Comparison of ENCODE assay signal across 23 cellular contexts in the genomic region with DNA sequence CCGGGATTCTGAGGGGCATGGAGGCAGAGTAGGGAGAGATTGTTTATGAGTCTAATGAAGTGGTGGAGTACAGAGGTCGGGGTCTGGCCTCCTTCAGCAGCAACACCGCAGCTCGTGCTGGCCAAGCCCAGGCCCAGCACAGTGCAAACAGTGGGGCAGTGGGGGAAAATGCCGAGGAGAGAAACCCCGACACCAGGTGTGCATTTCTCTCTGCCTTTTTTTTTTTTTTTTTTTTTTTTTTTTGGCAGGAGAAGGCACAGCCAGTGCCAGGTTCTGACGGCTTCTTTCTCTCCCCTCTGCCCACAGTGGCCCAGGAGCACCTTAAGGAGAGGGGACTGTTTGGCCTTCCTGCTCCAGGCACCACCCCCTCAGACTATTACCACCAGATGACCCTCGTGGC.
"Had no signal": no experiment of that assay in that cellular context is flagged by ENCODE, and none has a peak within 500 bp of the region (broad histone marks: within the 10 kb centered on the region; RNA-seq: fewer than 3 reads in every experiment).

No MANE protein-coding gene starts in this region.

- H3K27me3 Mint-ChIP-seq: naive B cell; stimulated activated naive B cell treated with anti-CD40 and anti-IgM and Interleukin-4, amounts not matched to agents 10 μg/mL and 1 μg/mL and 100 μg/mL, for 72 hours; stimulated activated naive CD8-positive, alpha-beta T cell treated with anti-CD3 and anti-CD28 coated beads, Interleukin-15, amount 100 ng/mL, for 72 hours had no signal

- DNase-seq: cortex of kidney; effector CD8-positive, alpha-beta T cell; gastrocnemius medialis; heart right ventricle; kidney glomerular epithelial cell; mesendoderm; naive B cell; sigmoid colon; stimulated activated CD4-positive, alpha-beta T cell treated with anti-CD3 and anti-CD28 coated beads, Interleukin-2, amount 100 ng/mL, for 24 hours; stimulated activated CD4-positive, alpha-beta T cell treated with anti-CD3 and anti-CD28 coated beads, Interleukin-4, amount 100 ng/mL, for 4 hours; stimulated activated naive B cell treated with anti-CD40 and anti-IgM and Interleukin-4, amounts not matched to agents 10 μg/mL and 1 μg/mL and 100 μg/mL, for 72 hours; stimulated activated naive CD8-positive, alpha-beta T cell treated with anti-CD3 and anti-CD28 coated beads, Interleukin-15, amount 100 ng/mL, for 72 hours; testis; upper lobe of right lung had no signal

- H3K9me3 ChIP-seq: esophagus muscularis mucosa, gastrocnemius medialis, heart right ventricle, right atrium auricular region, sigmoid colon, testis, tibial nerve, upper lobe of right lung had no signal

- H3K27ac Mint-ChIP-seq: stimulated activated naive B cell treated with anti-CD40 and anti-IgM and Interleukin-4, amounts not matched to agents 10 μg/mL and 1 μg/mL and 100 μg/mL, for 72 hours had no signal

- H3K4me1 ChIP-seq: gastrocnemius medialis, testis, upper lobe of right lung had no signal

- H3K36me3 ChIP-seq: gastrocnemius medialis, right atrium auricular region, upper lobe of right lung had no signal

- H3K36me3 Mint-ChIP-seq: naive B cell; stimulated activated naive B cell treated with anti-CD40 and anti-IgM and Interleukin-4, amounts not matched to agents 10 μg/mL and 1 μg/mL and 100 μg/mL, for 72 hours had no signal

- H3K4me1 Mint-ChIP-seq: naive B cell; stimulated activated naive B cell treated with anti-CD40 and anti-IgM and Interleukin-4, amounts not matched to agents 10 μg/mL and 1 μg/mL and 100 μg/mL, for 72 hours; stimulated activated naive CD8-positive, alpha-beta T cell treated with anti-CD3 and anti-CD28 coated beads, Interleukin-15, amount 100 ng/mL, for 72 hours had no signal

- H3K4me3 ChIP-seq: dorsolateral prefrontal cortex, esophagus muscularis mucosa, gastrocnemius medialis, heart right ventricle, right atrium auricular region, sigmoid colon, skin epidermis, testis, tibial nerve, upper lobe of right lung had no signal

- FAIRE-seq: endometrium, islet of Langerhans had no signal

- ATAC-seq: gastrocnemius medialis; heart right ventricle; stimulated activated naive B cell treated with anti-CD40 and anti-IgM and Interleukin-4, amounts not matched to agents 10 μg/mL and 1 μg/mL and 100 μg/mL, for 72 hours; stimulated activated naive CD8-positive, alpha-beta T cell treated with anti-CD3 and anti-CD28 coated beads, Interleukin-15, amount 100 ng/mL, for 72 hours; upper lobe of right lung had no signal

- H3K4me3 Mint-ChIP-seq: naive B cell; nephron; stimulated activated naive B cell treated with anti-CD40 and anti-IgM and Interleukin-4, amounts not matched to agents 10 μg/mL and 1 μg/mL and 100 μg/mL, for 72 hours; stimulated activated naive CD8-positive, alpha-beta T cell treated with anti-CD3 and anti-CD28 coated beads, Interleukin-15, amount 100 ng/mL, for 72 hours had no signal

- H3K9me3 Mint-ChIP-seq: naive B cell; nephron; stimulated activated naive B cell treated with anti-CD40 and anti-IgM and Interleukin-4, amounts not matched to agents 10 μg/mL and 1 μg/mL and 100 μg/mL, for 72 hours; stimulated activated naive CD8-positive, alpha-beta T cell treated with anti-CD3 and anti-CD28 coated beads, Interleukin-15, amount 100 ng/mL, for 72 hours had no signal

- H3K27ac ChIP-seq: dorsolateral prefrontal cortex, epithelial cell of prostate, esophagus muscularis mucosa, gastrocnemius medialis, heart right ventricle, right atrium auricular region, sigmoid colon, skin epidermis, testis, tibial nerve, upper lobe of right lung had no signal

- H3K27me3 ChIP-seq: dorsolateral prefrontal cortex, esophagus muscularis mucosa, gastrocnemius medialis, heart right ventricle, right atrium auricular region, sigmoid colon, testis, tibial nerve, upper lobe of right lung had no signal
